19 cellular contexts compared by ENCODE assay signal in the genomic region with DNA sequence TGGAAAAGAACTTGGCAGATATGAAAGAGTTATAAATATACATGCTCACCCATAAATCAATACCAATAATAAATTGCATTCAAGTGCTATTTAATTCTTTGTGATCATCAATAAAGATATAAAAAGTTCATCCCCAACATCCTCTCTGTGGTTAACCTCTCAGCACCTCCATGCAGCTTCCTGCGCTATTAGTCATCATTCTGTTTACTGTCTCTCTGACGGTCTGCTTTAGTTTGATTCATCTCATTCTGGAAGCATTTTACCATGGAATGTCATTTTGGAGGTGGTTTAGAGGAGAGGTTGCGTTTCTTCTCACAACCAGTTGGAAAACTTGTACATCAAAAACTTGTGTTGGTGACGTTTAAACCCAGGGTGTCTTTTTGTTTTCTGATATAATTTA.
A peak's percentile ranks its signal among the peaks of the same experiment; 100 is the strongest.
DNase-seq lines count a peak whose midpoint lies in the region; FAIRE-seq lines count a peak whose summit lies in the region.
"Had no signal": no experiment of that assay in that cellular context is flagged by ENCODE, and none has a peak within 500 bp of the region (broad histone marks: within the 10 kb centered on the region; RNA-seq: fewer than 3 reads in every experiment).

No MANE protein-coding gene starts in this region.

- no peak overlapping the region for H3K4me3 ChIP-seq in CD4-positive, alpha-beta memory T cell (ENCODE audit: low read length in 2 of 2)
- H3K4me3 ChIP-seq: ascending aorta, tibial artery had no signal

- H3K9me3 ChIP-seq in CD4-positive, alpha-beta memory T cell (ENCODE audit: control insufficient read depth in 1 of 2, low read length in 2 of 2): no peaks in the 10 kb centered on the region
- H3K9me3 ChIP-seq: ascending aorta, tibial artery had no signal

- H3K27me3 Mint-ChIP-seq in CD4-positive, alpha-beta memory T cell: no peaks in the 10 kb centered on the region
- H3K27me3 Mint-ChIP-seq: progenitor cell of endocrine pancreas; stimulated activated memory B cell treated with anti-CD40 and anti-IgM and Interleukin-4, amounts not matched to agents 10 μg/mL and 1 μg/mL and 100 μg/mL, for 72 hours had no signal

- H3K36me3 Mint-ChIP-seq in CD4-positive, alpha-beta memory T cell: no peaks in the 10 kb centered on the region
- H3K36me3 Mint-ChIP-seq: CD14-positive monocyte; memory B cell; stimulated activated memory B cell treated with anti-CD40 and anti-IgM and Interleukin-4, amounts not matched to agents 10 μg/mL and 1 μg/mL and 100 μg/mL, for 72 hours had no signal

- H3K27ac Mint-ChIP-seq in CD4-positive, alpha-beta memory T cell: no peak overlapping the region
- H3K27ac Mint-ChIP-seq: CD14-positive monocyte; memory B cell; nephron; progenitor cell of endocrine pancreas; stimulated activated memory B cell treated with anti-CD40 and anti-IgM and Interleukin-4, amounts not matched to agents 10 μg/mL and 1 μg/mL and 100 μg/mL, for 72 hours had no signal

- POLR2A ChIA-PET in CD4-positive, alpha-beta memory T cell (lab: Charles Lee; ENCODE audit: partially characterized antibody): no interaction called here

- H3K4me1 Mint-ChIP-seq in CD4-positive, alpha-beta memory T cell: no peaks in the 10 kb centered on the region
- H3K4me1 Mint-ChIP-seq: CD14-positive monocyte; memory B cell; nephron; stimulated activated memory B cell treated with anti-CD40 and anti-IgM and Interleukin-4, amounts not matched to agents 10 μg/mL and 1 μg/mL and 100 μg/mL, for 72 hours had no signal

- intact Hi-C loops in CD4-positive, alpha-beta memory T cell (cut with micrococcal nuclease): no loop called here

- CTCF ChIA-PET in CD4-positive, alpha-beta memory T cell (lab: Charles Lee; ENCODE audit: partially characterized antibody): no interaction called here

- DNase-seq in EH (ENCODE audit: low read depth): peak; percentile 69
- peak; percentile 2 for DNase-seq in HTR-8/SVneo (ENCODE audit: insufficient read length, low spot score)
- DNase-seq in astrocyte of the hippocampus (ENCODE audit: low read depth, low spot score): peak; percentile 11
- DNase-seq in non-pigmented ciliary epithelial cell (ENCODE audit: low read depth): peak; percentile 37
- DNase-seq in inferior parietal cortex (ENCODE audit: extremely low spot score): no peak
- DNase-seq in cerebellar cortex (ENCODE audit: low spot score): no peak
- DNase-seq in COLO668 (lab: John Stamatoyannopoulos, UW; ENCODE audit: unreplicated experiment): no peak
- DNase-seq in CD4-positive, alpha-beta memory T cell: no peak
- DNase-seq: activated CD4-positive, alpha-beta T cell treated with anti-CD3 and anti-CD28 coated beads for 4 hours; activated naive CD4-positive, alpha-beta T cell; NCI-H2029; stimulated activated CD4-positive, alpha-beta T cell treated with anti-CD3 and anti-CD28 coated beads, Interleukin-12 subunit alpha, Interleukin-12 subunit beta, amount 100 ng/mL, for 4 hours; tibial artery had no signal

- H3K36me3 ChIP-seq in CD4-positive, alpha-beta memory T cell (ENCODE audit: insufficient read depth, low read length): no peaks in the 10 kb centered on the region
- H3K36me3 ChIP-seq: ascending aorta, tibial artery had no signal

- no peak for FAIRE-seq in HTR-8/SVneo (lab: Jason Lieb, UNC)

- H3K4me1 ChIP-seq in CD4-positive, alpha-beta memory T cell (ENCODE audit: insufficient read depth, low read length): no peaks in the 10 kb centered on the region
- H3K4me1 ChIP-seq: ascending aorta, tibial artery had no signal

- no peak overlapping the region for H3K27ac ChIP-seq in CD4-positive, alpha-beta memory T cell (ENCODE audit: low read depth, low read length)
- H3K27ac ChIP-seq: ascending aorta, tibial artery had no signal

- no peaks in the 10 kb centered on the region for H3K27me3 ChIP-seq in CD4-positive, alpha-beta memory T cell (ENCODE audit: insufficient read depth, low read length)
- H3K27me3 ChIP-seq: ascending aorta, tibial artery had no signal

- H3K4me3 Mint-ChIP-seq in CD4-positive, alpha-beta memory T cell: no peak overlapping the region
- H3K4me3 Mint-ChIP-seq: CD14-positive monocyte; memory B cell; nephron; stimulated activated memory B cell treated with anti-CD40 and anti-IgM and Interleukin-4, amounts not matched to agents 10 μg/mL and 1 μg/mL and 100 μg/mL, for 72 hours had no signal

- H3K9me3 Mint-ChIP-seq in CD4-positive, alpha-beta memory T cell: peaks cover 0 to 14% (median 4%) of the 10 kb centered on the region in 8 donors
- H3K9me3 Mint-ChIP-seq: nephron had no signal

Comparison
In these comparisons a context has a peak if more than half of its experiments do, and no peak if none do; other contexts are left out.
1. DNase-seq: peak in EH (single experiment), HTR-8/SVneo (single experiment), astrocyte of the hippocampus (single experiment) and non-pigmented ciliary epithelial cell (single experiment); none in inferior parietal cortex (single experiment), cerebellar cortex (single experiment), COLO668 (single experiment) and CD4-positive, alpha-beta memory T cell (0 of 5).